ENCODE assay signal across 32 cellular contexts in genomic region chr7:41573881-41574280, GRCh38.
A peak's percentile ranks its signal among the peaks of the same experiment; 100 is the strongest.
DNase-seq lines count a peak whose midpoint lies in the region; ATAC-seq and TF ChIP-seq lines count a peak whose summit lies in the region.
"Had no signal": no experiment of that assay in that cellular context is flagged by ENCODE, and none has a peak within 500 bp of the region (broad histone marks: within the 10 kb centered on the region; RNA-seq: fewer than 3 reads in every experiment).

No MANE protein-coding gene starts in this region.

- H3K79me2 ChIP-seq in GM23338 (replicated peaks; ENCODE audit: insufficient read depth), result no peaks in the 10 kb centered on the region

- H3K4me1 Mint-ChIP-seq in GM23338, result peaks cover 14% of the 10 kb centered on the region
- H3K4me1 Mint-ChIP-seq: activated CD4-positive, alpha-beta T cell treated with anti-CD3 and anti-CD28 coated beads, Interleukin-2, amount 10 ng/mL, durations not matched to agents 7 days and 5 days; activated naive CD4-positive, alpha-beta T cell treated with anti-CD3 and anti-CD28 coated beads, Interleukin-2, amount 50 U/mL, for 24 hours; CD8-positive, alpha-beta memory T cell had no signal

- no peak overlapping the region for H3K4me2 ChIP-seq in GM23338

- H3K9me2 ChIP-seq in GM23338 (ENCODE audit: insufficient read depth), result 0 out of 2 replicates have a peak, but pooled peaks cover 6% of the 10 kb centered on the region

- H3K4me3 ChIP-seq in brain microvascular endothelial cell (ENCODE audit: low read depth, low read length) (no peak overlapping the region), GM23338 (no peak overlapping the region)
- H3K4me3 ChIP-seq: colonic mucosa, GM23248, ovary, skin epidermis, thoracic aorta had no signal

- H3K27ac ChIP-seq in brain microvascular endothelial cell (peak overlapping the region; percentile 64), GM23338 (ENCODE audit: low read depth) (no peak overlapping the region)
- H3K27ac ChIP-seq: colonic mucosa, GM23248, ovary had no signal

- no peaks in the 10 kb centered on the region; the same call in 1 of the 2 replicates for H3K4me1 ChIP-seq in GM23338 (ENCODE audit: insufficient read depth)
- H3K4me1 ChIP-seq: BE2C, colonic mucosa had no signal

- H4K20me1 ChIP-seq in GM23338 (replicated peaks; ENCODE audit: insufficient read depth), result no peaks in the 10 kb centered on the region

- H3K27me3 Mint-ChIP-seq in GM23338 (ENCODE audit: insufficient read depth, low read depth, poor library complexity), result no peaks in the 10 kb centered on the region
- H3K27me3 Mint-ChIP-seq: activated CD4-positive, alpha-beta T cell treated with anti-CD3 and anti-CD28 coated beads, Interleukin-2, amount 10 ng/mL, durations not matched to agents 7 days and 5 days; activated naive CD4-positive, alpha-beta T cell treated with anti-CD3 and anti-CD28 coated beads, Interleukin-2, amount 50 U/mL, for 24 hours had no signal

- no peaks in the 10 kb centered on the region for H3K27me3 ChIP-seq in brain microvascular endothelial cell (replicated peaks)
- H3K27me3 ChIP-seq in GM23338 (ENCODE audit: insufficient read depth), result no peaks in the 10 kb centered on the region
- H3K27me3 ChIP-seq: BE2C, colonic mucosa, ovary had no signal

- DNase-seq in Caki2 (ENCODE audit: low read depth) (peak; percentile 15), M059J (ENCODE audit: low read depth) (peak; percentile 60), brain microvascular endothelial cell (no peak), lung microvascular endothelial cell (ENCODE audit: low read depth in 2 of 2) (peak; percentile 88 to 90), A172 (ENCODE audit: low spot score) (no peak), GM23338 (ENCODE audit: low spot score) (no peak)
- DNase-seq: activated CD4-positive, alpha-beta T cell treated with anti-CD3 and anti-CD28 coated beads, Interleukin-2, amount 10 ng/mL, durations not matched to agents 7 days and 5 days; amniotic stem cell; BE2C; CD8-positive, alpha-beta memory T cell; colonic mucosa; DMS153; effector memory CD4-positive, alpha-beta T cell; GDM1; head of caudate nucleus; kidney glomerular epithelial cell; MV-4-11; NCI-H1436; NCI-H2081; NCI-H2227 treated with DMSO at 0.1 percent for 48 hours; NCI-H69; ovary; SIG-M5; stimulated activated naive CD4-positive, alpha-beta T cell; T-helper 9 cell had no signal

- no peaks in the 10 kb centered on the region for H3K9me3 Mint-ChIP-seq in GM23338
- H3K9me3 Mint-ChIP-seq: activated CD4-positive, alpha-beta T cell treated with anti-CD3 and anti-CD28 coated beads, Interleukin-2, amount 10 ng/mL, durations not matched to agents 7 days and 5 days had no signal

- no peak overlapping the region for H3K4me3 Mint-ChIP-seq in GM23338
- H3K4me3 Mint-ChIP-seq: activated CD4-positive, alpha-beta T cell treated with anti-CD3 and anti-CD28 coated beads, Interleukin-2, amount 10 ng/mL, durations not matched to agents 7 days and 5 days; activated naive CD4-positive, alpha-beta T cell treated with anti-CD3 and anti-CD28 coated beads, Interleukin-2, amount 50 U/mL, for 24 hours; CD8-positive, alpha-beta memory T cell; WTC11 had no signal

- H3F3A ChIP-seq in GM23338 (replicated peaks; ENCODE audit: low read depth), result no peaks in the 10 kb centered on the region

- no peaks in the 10 kb centered on the region for H3K36me3 Mint-ChIP-seq in GM23338 (ENCODE audit: low read depth)
- H3K36me3 Mint-ChIP-seq: activated naive CD4-positive, alpha-beta T cell treated with anti-CD3 and anti-CD28 coated beads, Interleukin-2, amount 50 U/mL, for 24 hours; CD8-positive, alpha-beta memory T cell; WTC11 had no signal

- no peak overlapping the region for H3K27ac Mint-ChIP-seq in GM23338
- H3K27ac Mint-ChIP-seq: activated CD4-positive, alpha-beta T cell treated with anti-CD3 and anti-CD28 coated beads, Interleukin-2, amount 10 ng/mL, durations not matched to agents 7 days and 5 days; activated naive CD4-positive, alpha-beta T cell treated with anti-CD3 and anti-CD28 coated beads, Interleukin-2, amount 50 U/mL, for 24 hours; CD8-positive, alpha-beta memory T cell; WTC11 had no signal

- H3K36me3 ChIP-seq in brain microvascular endothelial cell (replicated peaks) (no peaks in the 10 kb centered on the region), GM23338 (ENCODE audit: insufficient read depth) (no peaks in the 10 kb centered on the region)
- H3K36me3 ChIP-seq: BE2C, colonic mucosa, ovary, thoracic aorta had no signal

- TF ChIP-seq CTCF in brain microvascular endothelial cell (IDR thresholded peaks at IDR 0.05; ENCODE audit: low read depth, low read length, missing control alignments), result no peak
- no peak for TF ChIP-seq CTCF in GM23338 (conservative IDR thresholded peaks at IDR 0.05; ENCODE audit: low read depth in 2 of 2)

- in situ Hi-C loops in Caki2 (cut with HindIII; ENCODE audit: low pct_unique_long_range_greater_than_20kb, low sequenced_read_pairs) (no loop called here), brain microvascular endothelial cell (cut with HindIII; ENCODE audit: low pct_ligation_motif_present, low sequenced_read_pairs) (no loop called here)

- ATAC-seq in GM18868 (IDR thresholded peaks at IDR 0.05; ENCODE audit: unreplicated experiment) (no peak), GM23338 (no peak)
- ATAC-seq: Panc1, WTC11 had no signal

- H2AFZ ChIP-seq in GM23338, result no peak overlapping the region; the same call in 1 of the 2 replicates
- H2AFZ ChIP-seq: GM23248 had no signal

TF ChIP-seq in GM23338, 12 proteins besides CTCF, POLR2A, EP300 and RAD21 (continues in another document):
- TF ChIP-seq POLR2AphosphoS5 (IDR thresholded peaks at IDR 0.05; ENCODE audit: low read depth) (no peak), JUNB (IDR thresholded peaks at IDR 0.05; ENCODE audit: unreplicated experiment) (no peak), EZH2phosphoT487 (IDR thresholded peaks at IDR 0.05; ENCODE audit: unreplicated experiment) (no peak), EZH2 (IDR thresholded peaks at IDR 0.05; ENCODE audit: low read depth, unreplicated experiment) (no peak)
- TF ChIP-seq, protein P1, sequence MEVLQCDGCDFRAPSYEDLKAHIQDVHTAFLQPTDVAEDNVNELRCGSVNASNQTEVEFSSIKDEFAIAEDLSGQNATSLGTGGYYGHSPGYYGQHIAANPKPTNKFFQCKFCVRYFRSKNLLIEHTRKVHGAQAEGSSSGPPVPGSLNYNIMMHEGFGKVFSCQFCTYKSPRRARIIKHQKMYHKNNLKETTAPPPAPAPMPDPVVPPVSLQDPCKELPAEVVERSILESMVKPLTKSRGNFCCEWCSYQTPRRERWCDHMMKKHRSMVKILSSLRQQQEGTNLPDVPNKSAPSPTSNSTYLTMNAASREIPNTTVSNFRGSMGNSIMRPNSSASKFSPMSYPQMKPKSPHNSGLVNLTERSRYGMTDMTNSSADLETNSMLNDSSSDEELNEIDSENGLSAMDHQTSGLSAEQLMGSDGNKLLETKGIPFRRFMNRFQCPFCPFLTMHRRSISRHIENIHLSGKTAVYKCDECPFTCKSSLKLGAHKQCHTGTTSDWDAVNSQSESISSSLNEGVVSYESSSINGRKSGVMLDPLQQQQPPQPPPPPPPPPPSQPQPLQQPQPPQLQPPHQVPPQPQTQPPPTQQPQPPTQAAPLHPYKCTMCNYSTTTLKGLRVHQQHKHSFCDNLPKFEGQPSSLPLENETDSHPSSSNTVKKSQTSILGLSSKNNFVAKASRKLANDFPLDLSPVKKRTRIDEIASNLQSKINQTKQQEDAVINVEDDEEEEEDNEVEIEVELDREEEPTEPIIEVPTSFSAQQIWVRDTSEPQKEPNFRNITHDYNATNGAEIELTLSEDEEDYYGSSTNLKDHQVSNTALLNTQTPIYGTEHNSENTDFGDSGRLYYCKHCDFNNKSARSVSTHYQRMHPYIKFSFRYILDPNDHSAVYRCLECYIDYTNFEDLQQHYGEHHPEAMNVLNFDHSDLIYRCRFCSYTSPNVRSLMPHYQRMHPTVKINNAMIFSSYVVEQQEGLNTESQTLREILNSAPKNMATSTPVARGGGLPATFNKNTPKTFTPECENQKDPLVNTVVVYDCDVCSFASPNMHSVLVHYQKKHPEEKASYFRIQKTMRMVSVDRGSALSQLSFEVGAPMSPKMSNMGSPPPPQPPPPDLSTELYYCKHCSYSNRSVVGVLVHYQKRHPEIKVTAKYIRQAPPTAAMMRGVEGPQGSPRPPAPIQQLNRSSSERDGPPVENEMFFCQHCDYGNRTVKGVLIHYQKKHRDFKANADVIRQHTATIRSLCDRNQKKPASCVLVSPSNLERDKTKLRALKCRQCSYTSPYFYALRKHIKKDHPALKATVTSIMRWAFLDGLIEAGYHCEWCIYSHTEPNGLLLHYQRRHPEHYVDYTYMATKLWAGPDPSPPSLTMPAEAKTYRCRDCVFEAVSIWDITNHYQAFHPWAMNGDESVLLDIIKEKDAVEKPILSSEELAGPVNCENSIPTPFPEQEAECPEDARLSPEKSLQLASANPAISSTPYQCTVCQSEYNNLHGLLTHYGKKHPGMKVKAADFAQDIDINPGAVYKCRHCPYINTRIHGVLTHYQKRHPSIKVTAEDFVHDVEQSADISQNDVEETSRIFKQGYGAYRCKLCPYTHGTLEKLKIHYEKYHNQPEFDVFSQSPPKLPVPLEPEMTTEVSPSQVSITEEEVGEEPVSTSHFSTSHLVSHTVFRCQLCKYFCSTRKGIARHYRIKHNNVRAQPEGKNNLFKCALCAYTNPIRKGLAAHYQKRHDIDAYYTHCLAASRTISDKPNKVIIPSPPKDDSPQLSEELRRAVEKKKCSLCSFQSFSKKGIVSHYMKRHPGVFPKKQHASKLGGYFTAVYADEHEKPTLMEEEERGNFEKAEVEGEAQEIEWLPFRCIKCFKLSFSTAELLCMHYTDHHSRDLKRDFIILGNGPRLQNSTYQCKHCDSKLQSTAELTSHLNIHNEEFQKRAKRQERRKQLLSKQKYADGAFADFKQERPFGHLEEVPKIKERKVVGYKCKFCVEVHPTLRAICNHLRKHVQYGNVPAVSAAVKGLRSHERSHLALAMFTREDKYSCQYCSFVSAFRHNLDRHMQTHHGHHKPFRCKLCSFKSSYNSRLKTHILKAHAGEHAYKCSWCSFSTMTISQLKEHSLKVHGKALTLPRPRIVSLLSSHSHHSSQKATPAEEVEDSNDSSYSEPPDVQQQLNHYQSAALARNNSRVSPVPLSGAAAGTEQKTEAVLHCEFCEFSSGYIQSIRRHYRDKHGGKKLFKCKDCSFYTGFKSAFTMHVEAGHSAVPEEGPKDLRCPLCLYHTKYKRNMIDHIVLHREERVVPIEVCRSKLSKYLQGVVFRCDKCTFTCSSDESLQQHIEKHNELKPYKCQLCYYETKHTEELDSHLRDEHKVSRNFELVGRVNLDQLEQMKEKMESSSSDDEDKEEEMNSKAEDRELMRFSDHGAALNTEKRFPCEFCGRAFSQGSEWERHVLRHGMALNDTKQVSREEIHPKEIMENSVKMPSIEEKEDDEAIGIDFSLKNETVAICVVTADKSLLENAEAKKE (CRISPR knock-in tag; IDR thresholded peaks at IDR 0.05), result no peak

Comparison
In these comparisons a context has a peak if more than half of its experiments do, and no peak if none do; other contexts are left out.
1. DNase-seq: peak in Caki2 (single experiment), M059J (single experiment) and lung microvascular endothelial cell (2 of 2); none in brain microvascular endothelial cell (single experiment), A172 (single experiment) and GM23338 (single experiment).